Comparison of ENCODE assay signal across 9 cellular contexts in genomic region chr17:29723283-29724047, GRCh38.
A peak's percentile ranks its signal among the peaks of the same experiment; 100 is the strongest.
DNase-seq lines count a peak whose midpoint lies in the region; ATAC-seq and TF ChIP-seq lines count a peak whose summit lies in the region.
"Had no signal": no experiment of that assay in that cellular context is flagged by ENCODE, and none has a peak within 500 bp of the region (broad histone marks: within the 10 kb centered on the region; RNA-seq: fewer than 3 reads in every experiment).

No MANE protein-coding gene starts in this region.

- peaks cover 86% of the 10 kb centered on the region for H3K4me1 Mint-ChIP-seq in activated naive CD4-positive, alpha-beta T cell treated with anti-CD3 and anti-CD28 coated beads, Interleukin-2, amount 50 U/mL, for 24 hours

- no peaks in the 10 kb centered on the region for H3K36me3 ChIP-seq in upper lobe of left lung

- peak overlapping the region; percentile 93 for H3K27ac Mint-ChIP-seq in activated naive CD4-positive, alpha-beta T cell treated with anti-CD3 and anti-CD28 coated beads, Interleukin-2, amount 50 U/mL, for 24 hours

- 72 to 82% methylated on average over 2 of the region's 2 CpGs for WGBS in upper lobe of left lung, 2 donors

- peak overlapping the region; percentile 82 to 89 (median 84) for H3K27ac ChIP-seq in upper lobe of left lung

- peaks cover 57 to 60% (median 58%) of the 10 kb centered on the region in 4 donors for H3K4me1 ChIP-seq in upper lobe of left lung

- H3K9me3 Mint-ChIP-seq in activated naive CD4-positive, alpha-beta T cell treated with anti-CD3 and anti-CD28 coated beads, Interleukin-2, amount 50 U/mL, for 24 hours = peaks cover under 1% of the 10 kb centered on the region

- no peaks in the 10 kb centered on the region for H3K27me3 Mint-ChIP-seq in activated naive CD4-positive, alpha-beta T cell treated with anti-CD3 and anti-CD28 coated beads, Interleukin-2, amount 50 U/mL, for 24 hours

- H3K4me3 Mint-ChIP-seq in activated naive CD4-positive, alpha-beta T cell treated with anti-CD3 and anti-CD28 coated beads, Interleukin-2, amount 50 U/mL, for 24 hours = peak overlapping the region; percentile 76
- H3K4me3 Mint-ChIP-seq: nephron progenitor cell had no signal

- no peak for TF ChIP-seq EP300 in upper lobe of left lung (IDR thresholded peaks at IDR 0.05)

- intact Hi-C loops in left ventricle myocardium superior (cut with micrococcal nuclease) = no loop called here
- intact Hi-C loops in head of caudate nucleus (cut with DNase I) = no loop called here

- TF ChIP-seq POLR2A in upper lobe of left lung (IDR thresholded peaks at IDR 0.05) = no peak

- H3K4me3 ChIP-seq in upper lobe of left lung = no peak overlapping the region

- H3K9me3 ChIP-seq in upper lobe of left lung = no peaks in the 10 kb centered on the region

- TF ChIP-seq CTCF in upper lobe of left lung (IDR thresholded peaks at IDR 0.05) = no peak

- peaks cover 9% of the 10 kb centered on the region for H3K36me3 Mint-ChIP-seq in activated naive CD4-positive, alpha-beta T cell treated with anti-CD3 and anti-CD28 coated beads, Interleukin-2, amount 50 U/mL, for 24 hours

- no peaks in the 10 kb centered on the region for H3K27me3 ChIP-seq in upper lobe of left lung

- no peak for DNase-seq in activated naive CD4-positive, alpha-beta T cell treated with anti-CD3 and anti-CD28 coated beads, Interleukin-2, amount 50 U/mL, for 16 hours
- DNase-seq in SKM-1 (lab: John Stamatoyannopoulos, UW; ENCODE audit: unreplicated experiment) = peak; percentile 34
- DNase-seq in left ventricle myocardium superior = no peak
- DNase-seq in upper lobe of left lung = no peak
- DNase-seq in head of caudate nucleus = no peak
- DNase-seq in NCI-H748 treated with DMSO at 0.1 percent for 48 hours (lab: John Stamatoyannopoulos, UW) = no peak
- DNase-seq: nephron progenitor cell had no signal

- ATAC-seq in left ventricle myocardium superior = peak; percentile 4
- ATAC-seq in upper lobe of left lung (ENCODE audit: low FRiP score in 2 of 2) = peak; percentile 40 to 55
- no peak for ATAC-seq in HG03175 (IDR thresholded peaks at IDR 0.05; ENCODE audit: unreplicated experiment)
